ENCODE assay signal across 8 cellular contexts in the genomic region with DNA sequence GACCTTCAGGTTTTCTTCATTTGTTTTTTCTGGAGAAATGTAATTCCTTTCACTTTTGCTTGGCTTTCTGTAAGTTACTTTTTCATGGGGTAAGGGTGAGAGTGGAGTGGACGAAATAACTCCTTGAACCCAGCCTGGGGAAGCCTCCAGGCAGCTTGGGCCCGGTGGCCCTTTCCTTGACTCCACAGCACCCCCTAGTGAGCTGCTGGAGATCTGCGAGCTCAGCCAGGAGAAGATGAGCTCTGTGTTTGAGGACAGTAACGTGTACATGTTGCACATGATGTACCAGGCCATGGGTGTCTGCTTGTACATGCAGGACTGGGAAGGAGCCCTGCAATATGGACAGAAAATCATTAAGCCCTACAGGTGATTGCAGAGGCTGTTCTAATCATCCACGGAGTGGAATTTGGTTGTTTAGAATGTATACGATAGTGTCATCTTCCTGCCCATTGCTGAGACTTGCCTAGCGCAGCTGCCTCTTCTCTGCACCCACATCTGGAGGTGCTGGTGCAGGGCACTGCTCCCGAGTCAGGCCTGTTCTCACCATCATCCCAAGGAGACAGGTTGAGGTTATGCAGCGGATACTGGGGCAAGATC. TPM values are rescaled to one million over a fixed set of nuclear protein-coding genes. Genes with fewer than 3 reads are reported as not detected.
DNase-seq lines count a peak whose midpoint lies in the region; ATAC-seq and TF ChIP-seq lines count a peak whose summit lies in the region.

No MANE protein-coding gene starts in this region.

- H3K4me2 ChIP-seq in mammary epithelial cell (ENCODE audit: insufficient read depth, low read depth, low read length) = no peak overlapping the region

- H4K20me1 ChIP-seq in mammary epithelial cell (ENCODE audit: insufficient read depth, low read length) = no peaks in the 10 kb centered on the region

- no peaks in the 10 kb centered on the region for H3K9me3 ChIP-seq in mammary epithelial cell (replicated peaks; ENCODE audit: insufficient read depth, low read length)
- no peaks in the 10 kb centered on the region for H3K9me3 ChIP-seq in lower lobe of right lung

- POLR2A ChIA-PET in BJ (lab: Charles Lee) = no interaction called here

- CTCF ChIA-PET in BJ (lab: Yijun Ruan, JAX) = interaction anchor here (0.7 to 14.5 kb wide), 59 partner anchors 9 to 1198 kb away, joined by 3 to 473 read pairs (median 5); a partner anchor contains a TSS
- CTCF ChIA-PET in mammary epithelial cell (lab: Charles Lee; ENCODE audit: low non-redundant PET) = interaction anchor here (0.5 to 1.7 kb wide), 11 partner anchors 21 to 1188 kb away, joined by 3 to 33 read pairs (median 3); a partner anchor contains a TSS

- H3K36me3 ChIP-seq in BJ (ENCODE audit: control insufficient read depth, insufficient read depth, low read length) = peaks cover 4% of the 10 kb centered on the region
- peaks cover 11% of the 10 kb centered on the region for H3K36me3 ChIP-seq in mammary epithelial cell (ENCODE audit: insufficient read depth, low read length)
- H3K36me3 ChIP-seq in lower lobe of right lung = peaks cover 14% of the 10 kb centered on the region

- H3K9ac ChIP-seq in mammary epithelial cell (ENCODE audit: insufficient read depth, low read length) = no peak overlapping the region

- TF ChIP-seq EP300 in Ishikawa (IDR thresholded peaks at IDR 0.05; ENCODE audit: borderline replicate concordance) = no peak

- peak; percentile 52 for ATAC-seq in GM18519 (IDR thresholded peaks at IDR 0.05; ENCODE audit: low FRiP score, unreplicated experiment)
- peak; percentile 61 to 64 for ATAC-seq in lower lobe of right lung
- ATAC-seq in HG02840 (IDR thresholded peaks at IDR 0.05; ENCODE audit: low FRiP score, unreplicated experiment) = no peak

- H3K27me3 ChIP-seq in BJ (ENCODE audit: control insufficient read depth, insufficient read depth, low read length) (no peaks in the 10 kb centered on the region), mammary epithelial cell (ENCODE audit: insufficient read depth, low read length) (no peaks in the 10 kb centered on the region), lower lobe of right lung (ENCODE audit: low read depth) (no peaks in the 10 kb centered on the region)

- H3K4me3 ChIP-seq in BJ (ENCODE audit: low read depth, low read length) = no peak overlapping the region
- H3K4me3 ChIP-seq in mammary epithelial cell (replicated peaks in 1 of 3; ENCODE audit: insufficient read depth in 1 of 3, low read depth in 2 of 3, low read length in 3 of 3) = no peak overlapping the region
- no peak overlapping the region for H3K4me3 ChIP-seq in lower lobe of right lung

- dilution Hi-C loops in mammary epithelial cell (cut with HindIII; ENCODE audit: low sequenced_read_pairs) = no loop called here

- H3K4me1 ChIP-seq in mammary epithelial cell (ENCODE audit: insufficient read depth, low read length) (peaks cover 7% of the 10 kb centered on the region), lower lobe of right lung (no peaks in the 10 kb centered on the region)

- DNase-seq in BJ (ENCODE audit: low read depth) (no peak), T-helper 9 cell (peak; percentile 41), mammary epithelial cell (peak; percentile 30), lower lobe of right lung (no peak)
- DNase-seq in stimulated activated CD8-positive, alpha-beta memory T cell treated with anti-CD3 and anti-CD28 coated beads, Interleukin-7, amount 100 ng/mL, for 48 hours (ENCODE audit: extremely low read depth in 1 of 2, low read depth in 1 of 2) = peak; percentile 20 to 22

- TF ChIP-seq RAD21 in Ishikawa (IDR thresholded peaks at IDR 0.05; ENCODE audit: low read depth) = peak; percentile 62

- H2AFZ ChIP-seq in mammary epithelial cell (ENCODE audit: low read depth, low read length) = no peak overlapping the region

- WGBS in mammary epithelial cell (ENCODE audit: low coverage, missing lambda C conversion rate) = 63% methylated on average over 8 of the region's 9 CpGs

- no peak overlapping the region for H3K27ac ChIP-seq in mammary epithelial cell (ENCODE audit: insufficient read depth, low read depth, low read length)
- no peak overlapping the region for H3K27ac ChIP-seq in lower lobe of right lung

- no TSS peak for BruUV-seq in mammary epithelial cell (replicated peaks; lab: Mats Ljungman, UMichigan)

- intact Hi-C loops in mammary epithelial cell (cut with micrococcal nuclease) (loop anchor here (5.0 kb wide), 2 partner anchors 270 to 1210 kb away; a partner anchor contains a TSS), lower lobe of right lung (cut with DNase I) (no loop called here)

- TF ChIP-seq CTCF in BJ (IDR thresholded peaks at IDR 0.05; ENCODE audit: insufficient read depth, low read depth, low read length) = peak; percentile 92
- TF ChIP-seq CTCF in mammary epithelial cell (conservative IDR thresholded peaks at IDR 0.05 in 1 of 2, IDR thresholded peaks at IDR 0.05 in 1 of 2; ENCODE audit: extremely low read depth in 1 of 2, insufficient read depth in 1 of 2, low read depth in 1 of 2, low read length in 2 of 2) = peak; percentile 92 to 94
- TF ChIP-seq CTCF in lower lobe of right lung (IDR thresholded peaks at IDR 0.05) = peak; percentile 80

- H3K79me2 ChIP-seq in mammary epithelial cell (ENCODE audit: insufficient read depth, low read length) = no peaks in the 10 kb centered on the region

- in situ Hi-C loops in mammary epithelial cell (cut with MboI; ENCODE audit: low sequenced_read_pairs in 2 of 2) = loop anchor here in 1 of 2 donors (5.0 to 10.0 kb wide), 2 partner anchors 115 to 957 kb away; no protein-coding TSS in a partner anchor

TF ChIP-seq in Ishikawa, 13 proteins besides CTCF, POLR2A, EP300 and RAD21:
- TF ChIP-seq, protein P1, sequence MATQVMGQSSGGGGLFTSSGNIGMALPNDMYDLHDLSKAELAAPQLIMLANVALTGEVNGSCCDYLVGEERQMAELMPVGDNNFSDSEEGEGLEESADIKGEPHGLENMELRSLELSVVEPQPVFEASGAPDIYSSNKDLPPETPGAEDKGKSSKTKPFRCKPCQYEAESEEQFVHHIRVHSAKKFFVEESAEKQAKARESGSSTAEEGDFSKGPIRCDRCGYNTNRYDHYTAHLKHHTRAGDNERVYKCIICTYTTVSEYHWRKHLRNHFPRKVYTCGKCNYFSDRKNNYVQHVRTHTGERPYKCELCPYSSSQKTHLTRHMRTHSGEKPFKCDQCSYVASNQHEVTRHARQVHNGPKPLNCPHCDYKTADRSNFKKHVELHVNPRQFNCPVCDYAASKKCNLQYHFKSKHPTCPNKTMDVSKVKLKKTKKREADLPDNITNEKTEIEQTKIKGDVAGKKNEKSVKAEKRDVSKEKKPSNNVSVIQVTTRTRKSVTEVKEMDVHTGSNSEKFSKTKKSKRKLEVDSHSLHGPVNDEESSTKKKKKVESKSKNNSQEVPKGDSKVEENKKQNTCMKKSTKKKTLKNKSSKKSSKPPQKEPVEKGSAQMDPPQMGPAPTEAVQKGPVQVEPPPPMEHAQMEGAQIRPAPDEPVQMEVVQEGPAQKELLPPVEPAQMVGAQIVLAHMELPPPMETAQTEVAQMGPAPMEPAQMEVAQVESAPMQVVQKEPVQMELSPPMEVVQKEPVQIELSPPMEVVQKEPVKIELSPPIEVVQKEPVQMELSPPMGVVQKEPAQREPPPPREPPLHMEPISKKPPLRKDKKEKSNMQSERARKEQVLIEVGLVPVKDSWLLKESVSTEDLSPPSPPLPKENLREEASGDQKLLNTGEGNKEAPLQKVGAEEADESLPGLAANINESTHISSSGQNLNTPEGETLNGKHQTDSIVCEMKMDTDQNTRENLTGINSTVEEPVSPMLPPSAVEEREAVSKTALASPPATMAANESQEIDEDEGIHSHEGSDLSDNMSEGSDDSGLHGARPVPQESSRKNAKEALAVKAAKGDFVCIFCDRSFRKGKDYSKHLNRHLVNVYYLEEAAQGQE (IDR thresholded peaks at IDR 0.05; ENCODE audit: low read depth) = no peak
- TF ChIP-seq, protein P2, sequence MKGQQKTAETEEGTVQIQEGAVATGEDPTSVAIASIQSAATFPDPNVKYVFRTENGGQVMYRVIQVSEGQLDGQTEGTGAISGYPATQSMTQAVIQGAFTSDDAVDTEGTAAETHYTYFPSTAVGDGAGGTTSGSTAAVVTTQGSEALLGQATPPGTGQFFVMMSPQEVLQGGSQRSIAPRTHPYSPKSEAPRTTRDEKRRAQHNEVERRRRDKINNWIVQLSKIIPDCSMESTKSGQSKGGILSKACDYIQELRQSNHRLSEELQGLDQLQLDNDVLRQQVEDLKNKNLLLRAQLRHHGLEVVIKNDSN (IDR thresholded peaks at IDR 0.05) = no peak
- no peak for TF ChIP-seq CEBPB (IDR thresholded peaks at IDR 0.05)
- no peak for TF ChIP-seq TAF1 (IDR thresholded peaks at IDR 0.05; ENCODE audit: low read depth)
- no peak for TF ChIP-seq CREB1 (IDR thresholded peaks at IDR 0.05; ENCODE audit: low read depth)
- TF ChIP-seq NFIC (IDR thresholded peaks at IDR 0.05) = no peak
- no peak for TF ChIP-seq YY1 (IDR thresholded peaks at IDR 0.05; ENCODE audit: low read depth)
- TF ChIP-seq FOXM1 (IDR thresholded peaks at IDR 0.05; ENCODE audit: borderline replicate concordance, low read depth) = no peak

RNA-seq across cellular contexts. Expression of a gene that starts 51.0 kb away (rescaled TPM):
- polyA plus RNA-seq in BJ (2011; rRNA removed) = 41.5 and 56.2 TPM in 2 replicates
- 15.7 and 16.7 TPM in 2 replicates for polyA minus RNA-seq in BJ (2011; rRNA and poly(A)+ RNA removed)
- 10 to 100 TPM; 41.3 to 42.1 TPM for total RNA-seq in mammary epithelial cell
- 48.8 TPM for polyA plus RNA-seq in mammary epithelial cell
- 39.4 TPM for polyA minus RNA-seq in mammary epithelial cell
- total RNA-seq in lower lobe of right lung = 41.6 TPM

Comparison
In these comparisons a context has a peak if more than half of its experiments do, and no peak if none do; other contexts are left out.
1. DNase-seq: peak in T-helper 9 cell (single experiment), mammary epithelial cell (single experiment) and stimulated activated CD8-positive, alpha-beta memory T cell treated with anti-CD3 and anti-CD28 coated beads, Interleukin-7, amount 100 ng/mL, for 48 hours (2 of 2); none in BJ (single experiment) and lower lobe of right lung (single experiment).
2. Peak in every context shown above with its lines, with median percentiles within 50 percentile points of each other: CTCF ChIP-seq.